ENCODE assay signal across 16 cellular contexts in genomic region chr3:134355416-134355815, GRCh38. TPM values are rescaled to one million over a fixed set of nuclear protein-coding genes. Genes with fewer than 3 reads are reported as not detected.
DNase-seq lines count a peak whose midpoint lies in the region; ATAC-seq, FAIRE-seq and TF ChIP-seq lines count a peak whose summit lies in the region.
"Had no signal": no experiment of that assay in that cellular context is flagged by ENCODE, and none has a peak within 500 bp of the region (broad histone marks: within the 10 kb centered on the region; RNA-seq: fewer than 3 reads in every experiment).

No MANE protein-coding gene starts in this region.

- peaks cover 20% of the 10 kb centered on the region for H3K79me2 ChIP-seq in osteoblast (ENCODE audit: insufficient read depth, low read length)

- no peak overlapping the region for H3K4me3 Mint-ChIP-seq in endodermal cell
- H3K4me3 Mint-ChIP-seq in activated T-cell treated with anti-CD3 and anti-CD28 coated beads, Interleukin-2, amount 50 U/mL, for 72 hours, result no peak overlapping the region
- H3K4me3 Mint-ChIP-seq: memory B cell had no signal

- peak overlapping the region; percentile 93 for H3K4me2 ChIP-seq in A549
- H3K4me2 ChIP-seq in osteoblast (ENCODE audit: insufficient read depth, low read length), result no peak overlapping the region

- H3K4me3 ChIP-seq in A549, result no peak overlapping the region
- no peak overlapping the region for H3K4me3 ChIP-seq in endodermal cell (ENCODE audit: low read length)
- no peak overlapping the region for H3K4me3 ChIP-seq in osteoblast (ENCODE audit: insufficient read depth, low read length)
- H3K4me3 ChIP-seq: suprapubic skin had no signal

- no peak for ATAC-seq in A549
- no peak for ATAC-seq in activated T-cell treated with anti-CD3 and anti-CD28 coated beads, Interleukin-2, amount 50 U/mL, for 72 hours (replicated peaks in 1 of 2)

- DNase-seq in A549 (ENCODE audit: low read depth in 1 of 2, low spot score in 1 of 2) (no peak), NCI-H82 (lab: John Stamatoyannopoulos, UW) (peak; percentile 70), endodermal cell (peak; percentile 53), osteoblast (ENCODE audit: insufficient read length, low spot score, missing footprints) (peak; percentile 13), MV-4-11 (lab: John Stamatoyannopoulos, UW) (no peak), GM03348 (ENCODE audit: low spot score) (no peak), AG20443 (ENCODE audit: low spot score) (no peak)
- no peak for DNase-seq in activated T-cell treated with anti-CD3 and anti-CD28 coated beads, Interleukin-2, amount 50 U/mL, for 72 hours
- DNase-seq: activated CD8-positive, alpha-beta memory T cell treated with anti-CD3 and anti-CD28 coated beads for 24 hours; activated naive CD4-positive, alpha-beta T cell treated with Interleukin-2 at 50 U/mL for 16 hours; Karpas-422; NCI-H1417; NCI-H345 had no signal

- TF ChIP-seq RAD21 in A549 (conservative IDR thresholded peaks at IDR 0.05 in 1 of 2, IDR thresholded peaks at IDR 0.05 in 1 of 2), result no peak

- no peak overlapping the region for H3K9ac ChIP-seq in endodermal cell (ENCODE audit: extremely low read depth, low read length, poor library complexity, severe bottlenecking)

- TF ChIP-seq EP300 in A549 (IDR thresholded peaks at IDR 0.05), result no peak

- H3K4me1 ChIP-seq in A549 (peaks cover 97% of the 10 kb centered on the region), endodermal cell (ENCODE audit: control insufficient read depth, insufficient read depth, low read length) (peaks cover 23% of the 10 kb centered on the region), osteoblast (ENCODE audit: insufficient read depth, low read length) (peaks cover 68% of the 10 kb centered on the region)

- H3K9me3 ChIP-seq in A549 (no peaks in the 10 kb centered on the region), endodermal cell (ENCODE audit: control insufficient read depth, low read length) (no peaks in the 10 kb centered on the region), osteoblast (ENCODE audit: low read depth, low read length) (no peaks in the 10 kb centered on the region)
- H3K9me3 ChIP-seq: suprapubic skin had no signal

- peaks cover 41% of the 10 kb centered on the region for H3K4me1 Mint-ChIP-seq in endodermal cell
- peaks cover 7% of the 10 kb centered on the region for H3K4me1 Mint-ChIP-seq in activated T-cell treated with anti-CD3 and anti-CD28 coated beads, Interleukin-2, amount 50 U/mL, for 72 hours (ENCODE audit: low read depth)
- H3K4me1 Mint-ChIP-seq: memory B cell had no signal

- CTCF ChIA-PET in A549 (lab: Yijun Ruan, JAX), result interaction anchor here (0.7 to 31.4 kb wide), 7 partner anchors 10 to 128 kb away, joined by 3 to 356 read pairs (median 5); no protein-coding TSS in a partner anchor

- TF ChIP-seq CTCF in A549 (IDR thresholded peaks at IDR 0.05) (no peak), endodermal cell (conservative IDR thresholded peaks at IDR 0.05) (no peak), osteoblast (IDR thresholded peaks at IDR 0.05; ENCODE audit: extremely low read depth, low read depth, low read length) (no peak)

- no peak overlapping the region for H2AFZ ChIP-seq in osteoblast (ENCODE audit: low read length)

- peak overlapping the region; percentile 67 for H3K27ac Mint-ChIP-seq in endodermal cell
- H3K27ac Mint-ChIP-seq in activated T-cell treated with anti-CD3 and anti-CD28 coated beads, Interleukin-2, amount 50 U/mL, for 72 hours, result no peak overlapping the region
- H3K27ac Mint-ChIP-seq: memory B cell had no signal

- H4K20me1 ChIP-seq in osteoblast (ENCODE audit: insufficient read depth, low read length), result peaks cover 28% of the 10 kb centered on the region

- no peaks in the 10 kb centered on the region for H3K27me3 ChIP-seq in endodermal cell (ENCODE audit: control insufficient read depth, insufficient read depth, low read length, poor library complexity, severe bottlenecking)
- H3K27me3 ChIP-seq in osteoblast (ENCODE audit: insufficient read depth, low read length), result no peaks in the 10 kb centered on the region
- H3K27me3 ChIP-seq: suprapubic skin had no signal

- H3K9me3 Mint-ChIP-seq in endodermal cell, result no peaks in the 10 kb centered on the region
- no peaks in the 10 kb centered on the region for H3K9me3 Mint-ChIP-seq in activated T-cell treated with anti-CD3 and anti-CD28 coated beads, Interleukin-2, amount 50 U/mL, for 72 hours
- H3K9me3 Mint-ChIP-seq: memory B cell had no signal

- TF ChIP-seq POLR2A in A549 (IDR thresholded peaks at IDR 0.05; ENCODE audit: low read length), result no peak

- no peak for FAIRE-seq in A549 (lab: Jason Lieb, UNC)
- FAIRE-seq: frontal cortex had no signal

- peak overlapping the region; percentile 87 to 100 for H3K27ac ChIP-seq in A549
- peak overlapping the region; percentile 18 for H3K27ac ChIP-seq in endodermal cell (ENCODE audit: low read depth, low read length)
- peak overlapping the region; percentile 50 for H3K27ac ChIP-seq in osteoblast (ENCODE audit: low read depth, low read length)

- peaks cover 68% of the 10 kb centered on the region for H3K36me3 ChIP-seq in endodermal cell (ENCODE audit: control insufficient read depth, insufficient read depth, low read length)
- H3K36me3 ChIP-seq in osteoblast (ENCODE audit: insufficient read depth, low read length), result peaks cover 67% of the 10 kb centered on the region

- WGBS in A549 (ENCODE audit: missing lambda C conversion rate), result 78% methylated on average over 5 of the region's 5 CpGs
- WGBS in endodermal cell (ENCODE audit: insufficient coverage in 1 of 2, insufficient read length in 1 of 2), 2 experiments, result 95 to 100% methylated on average over 1 to 5 of the region's 5 CpGs

- POLR2A ChIA-PET in A549 (lab: Yijun Ruan, JAX), result interaction anchor here (1.1 to 5.2 kb wide), 4 partner anchors 9 to 41 kb away, joined by 4 to 38 read pairs (median 18); no protein-coding TSS in a partner anchor

- H3K36me3 Mint-ChIP-seq in endodermal cell (ENCODE audit: low read depth), result peaks cover 53% of the 10 kb centered on the region
- no peaks in the 10 kb centered on the region for H3K36me3 Mint-ChIP-seq in activated T-cell treated with anti-CD3 and anti-CD28 coated beads, Interleukin-2, amount 50 U/mL, for 72 hours (ENCODE audit: insufficient read depth in 2 of 2)
- H3K36me3 Mint-ChIP-seq: memory B cell had no signal

- no peaks in the 10 kb centered on the region for H3K27me3 Mint-ChIP-seq in endodermal cell (ENCODE audit: insufficient read depth)
- no peaks in the 10 kb centered on the region for H3K27me3 Mint-ChIP-seq in activated T-cell treated with anti-CD3 and anti-CD28 coated beads, Interleukin-2, amount 50 U/mL, for 72 hours (ENCODE audit: low read depth)
- H3K27me3 Mint-ChIP-seq: memory B cell had no signal

TF ChIP-seq in A549, 52 proteins besides CTCF, POLR2A, EP300 and RAD21:
- TF ChIP-seq CEBPB (IDR thresholded peaks at IDR 0.05), result no peak
- no peak for TF ChIP-seq SREBF2 (IDR thresholded peaks at IDR 0.05)
- TF ChIP-seq JUN (IDR thresholded peaks at IDR 0.05), result no peak; a peak in 1 of 5 replicates
- TF ChIP-seq ATOH8 (CRISPR knock-in tag; IDR thresholded peaks at IDR 0.05; ENCODE audit: low read depth), result no peak
- TF ChIP-seq EHMT2 (IDR thresholded peaks at IDR 0.05; ENCODE audit: low read depth), result no peak
- no peak for TF ChIP-seq RCOR1 (IDR thresholded peaks at IDR 0.05; ENCODE audit: low read depth, low read length)

RNA-seq across cellular contexts. Expression of gene AMOTL2, which starts 18.8 kb away (rescaled TPM):
- polyA plus RNA-seq in A549 (2011; rRNA removed), result 36.3 and 44.1 TPM in 2 replicates
- 70.4 and 95.3 TPM in 2 replicates for polyA plus RNA-seq in A549 (2012; cell fraction: cytosol; rRNA removed)
- 144 and 160 TPM in 2 replicates for polyA plus RNA-seq in A549 (2012; cell fraction: nucleus; rRNA removed)
- 40.7 to 49.4 TPM (median 41.1 TPM) in 3 replicates for polyA plus RNA-seq in A549 (2017; fragmentation: RNase III; extraction: RNeasy Plus Mini Kit Qiagen cat#74134 plus additional on column Dnase treatment)
- 48.6 and 69.1 TPM in 2 replicates for polyA minus RNA-seq in A549 (2011; rRNA and poly(A)+ RNA removed)
- 100 to 1,000 TPM; 109 to 153 TPM for total RNA-seq in endodermal cell
- polyA plus RNA-seq in endodermal cell (2013, experiment 1 of 2), result 59.2 TPM
- polyA plus RNA-seq in endodermal cell (2013, experiment 2 of 2), result 56.9 TPM
- total RNA-seq in osteoblast, result 205 and 300 TPM in 2 replicates
- under 1 TPM in 1 of 2 donors, not detected in 1; 0.07 TPM for total RNA-seq in activated T-cell treated with anti-CD3 and anti-CD28 coated beads, Interleukin-2, amount 50 U/mL, for 72 hours

Comparison
In these comparisons a context has a peak if more than half of its experiments do, and no peak if none do; other contexts are left out.
1. DNase-seq: peak in NCI-H82 (single experiment), endodermal cell (single experiment) and osteoblast (single experiment); none in A549 (0 of 2), MV-4-11 (single experiment), GM03348 (single experiment), activated T-cell treated with anti-CD3 and anti-CD28 coated beads, Interleukin-2, amount 50 U/mL, for 72 hours (0 of 2) and AG20443 (single experiment).
2. H3K27ac ChIP-seq: peak in every context shown above with its lines; median percentile 94 in A549; 50 in osteoblast; 18 in endodermal cell.
3. RNA of gene AMOTL2, which starts 18.8 kb away (total RNA-seq): 205 to 300 TPM in osteoblast and 109 to 153 TPM in endodermal cell; 0.07 TPM in activated T-cell treated with anti-CD3 and anti-CD28 coated beads, Interleukin-2, amount 50 U/mL, for 72 hours; every median in the first group is over 100 times any median in the second.